In genomic region chrX:275967-276587, GRCh38 we compare ENCODE assay signal across 8 cellular contexts. TPM values are rescaled to one million over a fixed set of nuclear protein-coding genes. Genes with fewer than 3 reads are reported as not detected.
DNase-seq lines count a peak whose midpoint lies in the region; ATAC-seq, FAIRE-seq and TF ChIP-seq lines count a peak whose summit lies in the region.

No MANE protein-coding gene starts in this region.

- TF ChIP-seq CTCF in BJ (IDR thresholded peaks at IDR 0.05; ENCODE audit: insufficient read depth, low read depth, low read length) (peak; percentile 14; the same call in 1 of the 2 replicates), IMR-90 (conservative IDR thresholded peaks at IDR 0.05; ENCODE audit: low read depth, low read length) (no peak), pancreas (IDR thresholded peaks at IDR 0.05) (no peak)

- peak overlapping the region; percentile 38; the same call in 1 of the 2 replicates for H3K23ac ChIP-seq in IMR-90 (ENCODE audit: low read depth, low read length)

- no TSS peak for BruUV-seq in IMR-90 (replicated peaks; lab: Mats Ljungman, UMichigan)

- TF ChIP-seq RAD21 in IMR-90 (IDR thresholded peaks at IDR 0.05; ENCODE audit: low read length) = no peak

- no peak for FAIRE-seq in pancreas (lab: Jason Lieb, UNC)

- H3K56ac ChIP-seq in IMR-90 (ENCODE audit: extremely low read depth, insufficient read depth, low read length) = no peak overlapping the region

- H3K18ac ChIP-seq in IMR-90 (ENCODE audit: low read depth, low read length) = no peak overlapping the region

- H4K20me1 ChIP-seq in IMR-90 (ENCODE audit: insufficient read depth, low read length) = no peaks in the 10 kb centered on the region

- peaks cover 4 to 8% of the 10 kb centered on the region in 2 experiments; a peak in 1 of 4 replicates for H3K79me1 ChIP-seq in IMR-90 (ENCODE audit: low read depth in 1 of 2, low read length in 2 of 2)

- H3K36me3 ChIP-seq in BJ (ENCODE audit: control insufficient read depth, insufficient read depth, low read length) = no peaks in the 10 kb centered on the region
- no peaks in the 10 kb centered on the region for H3K36me3 ChIP-seq in IMR-90 (ENCODE audit: control insufficient read depth, insufficient read depth, low read length)
- H3K36me3 ChIP-seq in pancreas = no peaks in the 10 kb centered on the region

- H2BK120ac ChIP-seq in IMR-90 (ENCODE audit: low read depth, low read length) = no peak overlapping the region

- H2AK5ac ChIP-seq in IMR-90 (ENCODE audit: low read depth, low read length) = no peak overlapping the region

- peaks cover 4% of the 10 kb centered on the region for H3K4me1 Mint-ChIP-seq in activated T-helper 17 cell treated with anti-CD3 and anti-CD28 coated beads, Interleukin-2, amount 50 U/mL, for 72 hours

- 0 out of 2 replicates have a peak overlapping the region, but pooled peaks have one; percentile 51 for H3K14ac ChIP-seq in IMR-90 (replicated peaks; ENCODE audit: low read depth, low read length)

- H3K27ac ChIP-seq in IMR-90 (ENCODE audit: insufficient read depth, low read length) = peak overlapping the region; percentile 1; the same call in 1 of the 2 replicates
- H3K27ac ChIP-seq in pancreas = no peak overlapping the region

- no peaks in the 10 kb centered on the region for H3K9me3 Mint-ChIP-seq in activated T-helper 17 cell treated with anti-CD3 and anti-CD28 coated beads, Interleukin-2, amount 50 U/mL, for 72 hours

- ATAC-seq in GM21367 (IDR thresholded peaks at IDR 0.05; ENCODE audit: unreplicated experiment) = peak; percentile 74
- ATAC-seq in IMR-90 (ENCODE audit: low read depth) = peak; percentile 94
- peak; percentile 94 for ATAC-seq in activated T-helper 17 cell treated with anti-CD3 and anti-CD28 coated beads, Interleukin-2, amount 50 U/mL, for 72 hours (replicated peaks)
- peak; percentile 98 to 99 (median 98) for ATAC-seq in pancreas
- ATAC-seq in HG02970 (IDR thresholded peaks at IDR 0.05; ENCODE audit: low FRiP score, unreplicated experiment) = no peak

- H4K8ac ChIP-seq in IMR-90 (ENCODE audit: low read depth in 2 of 2, low read length in 2 of 2) = peak overlapping the region; percentile 39 to 77; a peak in 1 of 4 replicates

- peak overlapping the region; percentile 5 for H2BK5ac ChIP-seq in IMR-90 (ENCODE audit: low read depth, low read length, poor library complexity, severe bottlenecking)

- peak overlapping the region; percentile 95 for H2AFZ ChIP-seq in IMR-90 (replicated peaks; ENCODE audit: low read length, poor library complexity)

- no peaks in the 10 kb centered on the region for H3K36me3 Mint-ChIP-seq in activated T-helper 17 cell treated with anti-CD3 and anti-CD28 coated beads, Interleukin-2, amount 50 U/mL, for 72 hours (ENCODE audit: low read depth)

- peak overlapping the region; percentile 38 for H3K9ac ChIP-seq in IMR-90 (ENCODE audit: low read depth, low read length)

- H2BK15ac ChIP-seq in IMR-90 (ENCODE audit: low read depth, low read length) = no peak overlapping the region

- H3K4me3 Mint-ChIP-seq in activated T-helper 17 cell treated with anti-CD3 and anti-CD28 coated beads, Interleukin-2, amount 50 U/mL, for 72 hours = peak overlapping the region; percentile 75

- H3K4me2 ChIP-seq in IMR-90 (ENCODE audit: low read depth, low read length) = peak overlapping the region; percentile 56

- H4K5ac ChIP-seq in IMR-90 (ENCODE audit: low read depth, low read length) = peak overlapping the region; percentile 33; the same call in 1 of the 2 replicates

- 6% methylated on average over 12 of the region's 36 CpGs; no CpG with 5 or more reads in 1 of the 2 experiments for WGBS in IMR-90 (ENCODE audit: extremely low coverage in 2 of 2, insufficient read length in 1 of 2), 2 experiments
- WGBS in pancreas, 2 donors = 1 to 3% methylated on average over 35 to 36 of the region's 36 CpGs

- intact Hi-C loops in IMR-90 (cut with micrococcal nuclease) = no loop called here
- intact Hi-C loops in pancreas (cut with DNase I) = no loop called here

- no peaks in the 10 kb centered on the region for H3K27me3 ChIP-seq in BJ (ENCODE audit: control insufficient read depth, insufficient read depth, low read length)
- no peaks in the 10 kb centered on the region for H3K27me3 ChIP-seq in IMR-90 (ENCODE audit: control insufficient read depth, insufficient read depth, low read length)
- H3K27me3 ChIP-seq in pancreas = no peaks in the 10 kb centered on the region

- dilution Hi-C loops in IMR-90 (cut with HindIII; ENCODE audit: low sequenced_read_pairs, unreplicated experiment) = no loop called here

- H2AK9ac ChIP-seq in IMR-90 (replicated peaks; ENCODE audit: low read depth, low read length, poor library complexity) = peak overlapping the region; percentile 93

- H3K27ac Mint-ChIP-seq in activated T-helper 17 cell treated with anti-CD3 and anti-CD28 coated beads, Interleukin-2, amount 50 U/mL, for 72 hours = no peak overlapping the region

- POLR2A ChIA-PET in BJ (lab: Charles Lee) = no interaction called here
- POLR2A ChIA-PET in IMR-90 (lab: Charles Lee; ENCODE audit: unreplicated experiment) = no interaction called here

- H3K4me3 ChIP-seq in BJ (ENCODE audit: low read depth, low read length) (peak overlapping the region; percentile 63), IMR-90 (ENCODE audit: insufficient read depth, low read depth, low read length) (peak overlapping the region; percentile 58), pancreas (peak overlapping the region; percentile 18 to 69 (median 43))

- in situ Hi-C loops in IMR-90 (cut with MboI; ENCODE audit: low sequenced_read_pairs) = no loop called here

- peak; percentile 87 for TF ChIP-seq POLR2A in IMR-90 (IDR thresholded peaks at IDR 0.05; ENCODE audit: low read depth, low read length)

- H3K9me1 ChIP-seq in IMR-90 (ENCODE audit: insufficient read depth, low read length) = peaks cover 3% of the 10 kb centered on the region; the same call in 1 of the 2 replicates

- H3K27me3 Mint-ChIP-seq in activated T-helper 17 cell treated with anti-CD3 and anti-CD28 coated beads, Interleukin-2, amount 50 U/mL, for 72 hours = no peaks in the 10 kb centered on the region

- no peak for DNase-seq in BJ (ENCODE audit: low read depth)
- peak; percentile 37 for DNase-seq in IMR-90
- peak; percentile 69 for DNase-seq in globus pallidus (ENCODE audit: low spot score)
- peak; percentile 83 to 94 (median 86) for DNase-seq in pancreas
- no peak for DNase-seq in OCI-M2 (lab: John Stamatoyannopoulos, UW; ENCODE audit: unreplicated experiment)

- H4K91ac ChIP-seq in IMR-90 (ENCODE audit: insufficient read depth, low read depth, low read length) = peak overlapping the region; percentile 14; the same call in 1 of the 2 replicates

- H3K9me3 ChIP-seq in IMR-90 (ENCODE audit: control insufficient read depth, insufficient read depth, low read length) = no peaks in the 10 kb centered on the region
- H3K9me3 ChIP-seq in pancreas = no peaks in the 10 kb centered on the region

- CTCF ChIA-PET in BJ (lab: Yijun Ruan, JAX) (no interaction called here), IMR-90 (lab: Yijun Ruan, JAX) (no interaction called here)

- peak overlapping the region; percentile 69 for H3K4ac ChIP-seq in IMR-90 (ENCODE audit: low read depth, low read length)

- no peak overlapping the region for H2BK20ac ChIP-seq in IMR-90 (ENCODE audit: low read depth, low read length)

- no peaks in the 10 kb centered on the region for H3K4me1 ChIP-seq in IMR-90 (ENCODE audit: control insufficient read depth, insufficient read depth, low read length)
- H3K4me1 ChIP-seq in pancreas = no peaks in the 10 kb centered on the region

TF ChIP-seq in IMR-90, 13 proteins besides CTCF, POLR2A, EP300 and RAD21:
- no peak for TF ChIP-seq CEBPB (IDR thresholded peaks at IDR 0.05; ENCODE audit: low read depth, low read length)
- TF ChIP-seq USF2 (IDR thresholded peaks at IDR 0.05; ENCODE audit: low read depth, low read length) = no peak
- no peak for TF ChIP-seq RCOR1 (IDR thresholded peaks at IDR 0.05; ENCODE audit: insufficient replicate concordance, low read length)
- TF ChIP-seq SMC3 (IDR thresholded peaks at IDR 0.05; ENCODE audit: low read depth, low read length) = no peak
- no peak for TF ChIP-seq BHLHE40 (IDR thresholded peaks at IDR 0.05; ENCODE audit: low read depth, low read length)
- no peak for TF ChIP-seq MAFK (IDR thresholded peaks at IDR 0.05; ENCODE audit: low read depth, low read length)
- TF ChIP-seq MAZ (IDR thresholded peaks at IDR 0.05; ENCODE audit: borderline replicate concordance, low read depth, low read length) = no peak
- TF ChIP-seq RFX5 (IDR thresholded peaks at IDR 0.05; ENCODE audit: low read depth, low read length) = no peak

RNA-seq across cellular contexts. Expression of gene PLCXD1, which starts 5.1 kb away (rescaled TPM):
- 4.7 and 6.4 TPM in 2 replicates for polyA plus RNA-seq in BJ (2011; rRNA removed)
- polyA minus RNA-seq in BJ (2011; rRNA and poly(A)+ RNA removed) = 12.0 and 12.9 TPM in 2 replicates
- total RNA-seq in IMR-90 (2012; rRNA removed) = 16.7 and 19.2 TPM in 2 replicates
- polyA plus RNA-seq in IMR-90 (2012; rRNA removed) = 16.9 and 17.7 TPM in 2 replicates
- polyA plus RNA-seq in IMR-90 (2012; cell fraction: cytosol; rRNA removed) = 13.3 and 17.3 TPM in 2 replicates
- polyA plus RNA-seq in IMR-90 (2012; cell fraction: nucleus; rRNA removed; ENCODE audit: low replicate concordance) = 32.9 and 59.1 TPM in 2 replicates
- total RNA-seq in activated T-helper 17 cell treated with anti-CD3 and anti-CD28 coated beads, Interleukin-2, amount 50 U/mL, for 72 hours = 10 to 100 TPM; 53.0 to 96.2 TPM
- 1 to 10 TPM; 3.5 to 6.6 (median 5.7) TPM for total RNA-seq in pancreas
- polyA plus RNA-seq in pancreas = 10 to 100 TPM in 1 of 2 donors, 1 to 10 TPM in 1; 7.9 to 17.8 TPM

RNA-seq across cellular contexts. Expression of gene GTPBP6, which starts 42.5 kb away (rescaled TPM):
- 17.8 and 29.2 TPM in 2 replicates for polyA plus RNA-seq in BJ (2011; rRNA removed)
- polyA minus RNA-seq in BJ (2011; rRNA and poly(A)+ RNA removed) = 6.5 and 7.5 TPM in 2 replicates
- 24.0 and 24.7 TPM in 2 replicates for total RNA-seq in IMR-90 (2012; rRNA removed)
- polyA plus RNA-seq in IMR-90 (2012; rRNA removed) = 31.6 and 36.6 TPM in 2 replicates
- 35.3 and 45.5 TPM in 2 replicates for polyA plus RNA-seq in IMR-90 (2012; cell fraction: cytosol; rRNA removed)
- 29.3 and 56.5 TPM in 2 replicates for polyA plus RNA-seq in IMR-90 (2012; cell fraction: nucleus; rRNA removed; ENCODE audit: low replicate concordance)
- total RNA-seq in activated T-helper 17 cell treated with anti-CD3 and anti-CD28 coated beads, Interleukin-2, amount 50 U/mL, for 72 hours = 10 to 100 TPM; 48.2 to 61.2 TPM
- 10 to 100 TPM; 20.3 to 40.5 (median 29.7) TPM for total RNA-seq in pancreas
- 10 to 100 TPM; 43.0 to 57.8 TPM for polyA plus RNA-seq in pancreas

Comparison
In these comparisons a context has a peak if more than half of its experiments do, and no peak if none do; other contexts are left out.
1. DNase-seq: peak in IMR-90 (single experiment), globus pallidus (single experiment) and pancreas (6 of 6); none in BJ (single experiment) and OCI-M2 (single experiment).
2. Peak in every context shown above with its lines, with median percentiles within 50 percentile points of each other: H3K4me3 ChIP-seq.